31 cellular contexts compared by ENCODE assay signal in genomic region chr1:247496581-247497285, GRCh38. TPM values are rescaled to one million over a fixed set of nuclear protein-coding genes. Genes with fewer than 3 reads are reported as not detected.
DNase-seq lines count a peak whose midpoint lies in the region; ATAC-seq and TF ChIP-seq lines count a peak whose summit lies in the region.
"Had no signal": no experiment of that assay in that cellular context is flagged by ENCODE, and none has a peak within 500 bp of the region (broad histone marks: within the 10 kb centered on the region; RNA-seq: fewer than 3 reads in every experiment).

No MANE protein-coding gene starts in this region.

- no peak overlapping the region for H3K4ac ChIP-seq in mesendoderm (ENCODE audit: low read depth, low read length)

- H3K27ac Mint-ChIP-seq in activated T-helper 17 cell treated with anti-CD3 and anti-CD28 coated beads, Interleukin-2, amount 50 U/mL, for 72 hours: no peak overlapping the region
- H3K27ac Mint-ChIP-seq: activated CD8-positive, alpha-beta T cell treated with anti-CD3 and anti-CD28 coated beads for 36 hours; immature natural killer cell; naive thymus-derived CD4-positive, alpha-beta T cell had no signal

- peaks cover 23% of the 10 kb centered on the region for H3K27me3 Mint-ChIP-seq in activated T-helper 17 cell treated with anti-CD3 and anti-CD28 coated beads, Interleukin-2, amount 50 U/mL, for 72 hours

- no CpG with 5 or more reads among the region's 10 CpGs for WGBS in mesendoderm (ENCODE audit: extremely low coverage, insufficient coverage, low lambda C conversion rate)

- no peak overlapping the region for H4K5ac ChIP-seq in mesendoderm (ENCODE audit: low read length)

- no peak overlapping the region for H2BK15ac ChIP-seq in mesendoderm (replicated peaks; ENCODE audit: low read depth)

- H2AK5ac ChIP-seq in mesendoderm (ENCODE audit: low read length): no peak overlapping the region

- H3K4me3 ChIP-seq in mesendoderm (ENCODE audit: low read length): no peak overlapping the region
- H3K4me3 ChIP-seq: left ventricle myocardium inferior, psoas muscle, sigmoid colon, SK-N-MC, suprapubic skin had no signal

- no peak overlapping the region for H4K8ac ChIP-seq in mesendoderm (ENCODE audit: low read depth, low read length)

- DNase-seq in Daoy (ENCODE audit: low read depth) (peak; percentile 43), HT-29 (ENCODE audit: low spot score) (peak; percentile 77), mesendoderm (peak; percentile 5), activated T-cell treated with anti-CD3 and anti-CD28 coated beads for 4 hours (no peak)
- DNase-seq: activated CD4-positive, alpha-beta T cell treated with anti-CD3 and anti-CD28 coated beads for 1 hour; activated CD8-positive, alpha-beta T cell treated with anti-CD3 and anti-CD28 coated beads for 36 hours; activated gamma-delta T cell; DMS79 treated with DMSO at 0.1 percent for 48 hours; hypothalamus; immature natural killer cell; IMR-90; left ventricle myocardium inferior; naive thymus-derived CD4-positive, alpha-beta T cell; NCI-H1417 treated with DMSO at 0.1 percent for 48 hours; NCI-H2171 treated with DMSO at 0.1 percent for 48 hours; NCI-H524 treated with DMSO at 0.1 percent for 48 hours; psoas muscle; sigmoid colon; stimulated activated naive CD4-positive, alpha-beta T cell; T-helper 2 cell had no signal

- H3K18ac ChIP-seq in mesendoderm (ENCODE audit: low read length): no peak overlapping the region

- no peaks in the 10 kb centered on the region for H3K36me3 Mint-ChIP-seq in activated T-helper 17 cell treated with anti-CD3 and anti-CD28 coated beads, Interleukin-2, amount 50 U/mL, for 72 hours (ENCODE audit: low read depth)
- H3K36me3 Mint-ChIP-seq: immature natural killer cell; naive thymus-derived CD4-positive, alpha-beta T cell had no signal

- peak; percentile 24; the same call in 2 of the 3 replicates for ATAC-seq in SK-N-SH treated with all-trans-retinoic acid at 6 μM for 48 hours
- ATAC-seq in HG03175 (IDR thresholded peaks at IDR 0.05; ENCODE audit: unreplicated experiment): no peak
- ATAC-seq in GM21825 (IDR thresholded peaks at IDR 0.05; ENCODE audit: unreplicated experiment): no peak
- ATAC-seq in activated T-helper 17 cell treated with anti-CD3 and anti-CD28 coated beads, Interleukin-2, amount 50 U/mL, for 72 hours (replicated peaks): no peak
- ATAC-seq: activated CD8-positive, alpha-beta T cell treated with anti-CD3 and anti-CD28 coated beads for 36 hours; naive thymus-derived CD4-positive, alpha-beta T cell; psoas muscle had no signal

- no peaks in the 10 kb centered on the region for H3K4me1 ChIP-seq in mesendoderm (ENCODE audit: control insufficient read depth, low read depth, low read length)
- H3K4me1 ChIP-seq: left ventricle myocardium inferior, psoas muscle, sigmoid colon, suprapubic skin had no signal

- H3K27ac ChIP-seq in mesendoderm (ENCODE audit: low read depth, low read length): no peak overlapping the region
- H3K27ac ChIP-seq: left ventricle myocardium inferior, psoas muscle, sigmoid colon, SK-N-MC, suprapubic skin had no signal

- H3K36me3 ChIP-seq in mesendoderm (ENCODE audit: control insufficient read depth, insufficient read depth, low read length): no peaks in the 10 kb centered on the region
- H3K36me3 ChIP-seq: left ventricle myocardium inferior, sigmoid colon, suprapubic skin had no signal

- H2BK120ac ChIP-seq in mesendoderm (ENCODE audit: low read depth, low read length): no peak overlapping the region

- no peaks in the 10 kb centered on the region for H3K27me3 ChIP-seq in mesendoderm (ENCODE audit: insufficient read depth, low read length, poor library complexity)
- H3K27me3 ChIP-seq: sigmoid colon had no signal

- no peaks in the 10 kb centered on the region for H3K79me1 ChIP-seq in mesendoderm (ENCODE audit: low read length)

- H3K23ac ChIP-seq in mesendoderm (ENCODE audit: low read length): no peak overlapping the region

- H2BK5ac ChIP-seq in mesendoderm (ENCODE audit: low read length): no peak overlapping the region

- H3K9ac ChIP-seq in mesendoderm (ENCODE audit: low read length): no peak overlapping the region

- no peak overlapping the region for H3K56ac ChIP-seq in mesendoderm (ENCODE audit: low read length)

- no peaks in the 10 kb centered on the region for H3K79me2 ChIP-seq in mesendoderm (ENCODE audit: control insufficient read depth, insufficient read depth, low read length)

- no peaks in the 10 kb centered on the region for H3K4me1 Mint-ChIP-seq in activated T-helper 17 cell treated with anti-CD3 and anti-CD28 coated beads, Interleukin-2, amount 50 U/mL, for 72 hours
- H3K4me1 Mint-ChIP-seq: central memory CD8-positive, alpha-beta T cell; immature natural killer cell had no signal

- H3K9me3 Mint-ChIP-seq in activated T-helper 17 cell treated with anti-CD3 and anti-CD28 coated beads, Interleukin-2, amount 50 U/mL, for 72 hours: no peaks in the 10 kb centered on the region
- H3K9me3 Mint-ChIP-seq: activated CD8-positive, alpha-beta T cell treated with anti-CD3 and anti-CD28 coated beads for 36 hours; central memory CD8-positive, alpha-beta T cell; immature natural killer cell had no signal

- H3K4me2 ChIP-seq in mesendoderm (ENCODE audit: low read length): no peak overlapping the region

- no peak overlapping the region for H3K4me3 Mint-ChIP-seq in activated T-helper 17 cell treated with anti-CD3 and anti-CD28 coated beads, Interleukin-2, amount 50 U/mL, for 72 hours
- H3K4me3 Mint-ChIP-seq: activated CD8-positive, alpha-beta T cell treated with anti-CD3 and anti-CD28 coated beads for 36 hours; central memory CD8-positive, alpha-beta T cell; immature natural killer cell; naive thymus-derived CD4-positive, alpha-beta T cell had no signal

TF ChIP-seq in SK-N-SH treated with all-trans-retinoic acid at 6 μM for 48 hours, 23 proteins besides CTCF, POLR2A, EP300 and RAD21:
- no peak for TF ChIP-seq ZFP30 (CRISPR knock-in tag; IDR thresholded peaks at IDR 0.05)
- TF ChIP-seq SNAI2 (CRISPR knock-in tag; IDR thresholded peaks at IDR 0.05): no peak
- TF ChIP-seq ISL1 (CRISPR knock-in tag; IDR thresholded peaks at IDR 0.05): no peak

RNA-seq across cellular contexts. Expression of gene OR2B11, which starts 38.8 kb away (rescaled TPM):
- not detected in 2 replicates for total RNA-seq in Daoy (2014; rRNA removed; shearing (Covaris generic))
- not detected in 2 replicates for total RNA-seq in HT-29 (2014; rRNA removed; shearing (Covaris generic))
- polyA plus RNA-seq in mesendoderm (2013, experiment 1 of 2): not detected
- not detected for polyA plus RNA-seq in mesendoderm (2013, experiment 2 of 2)
- total RNA-seq in activated T-helper 17 cell treated with anti-CD3 and anti-CD28 coated beads, Interleukin-2, amount 50 U/mL, for 72 hours: not detected
- total RNA-seq: activated CD8-positive, alpha-beta T cell treated with anti-CD3 and anti-CD28 coated beads for 36 hours; dermis microvascular lymphatic vessel endothelial cell; fibroblast of lung; H1; IMR-90; left ventricle myocardium inferior; naive thymus-derived CD4-positive, alpha-beta T cell; psoas muscle; sigmoid colon; suprapubic skin had no signal
- polyA plus RNA-seq: BJ, fibroblast of lung, H1, immature natural killer cell, IMR-90, psoas muscle had no signal

RNA-seq across cellular contexts. Expression of gene OR2C3, which starts 39.5 kb away (rescaled TPM):
- total RNA-seq in Daoy (2014; rRNA removed; shearing (Covaris generic)): 0.11 TPM in 1 of 2 replicates, not detected in the other
- total RNA-seq in HT-29 (2014; rRNA removed; shearing (Covaris generic)): not detected in 2 replicates
- polyA plus RNA-seq in mesendoderm (2013, experiment 1 of 2): not detected
- not detected for polyA plus RNA-seq in mesendoderm (2013, experiment 2 of 2)
- not detected for total RNA-seq in activated T-helper 17 cell treated with anti-CD3 and anti-CD28 coated beads, Interleukin-2, amount 50 U/mL, for 72 hours
- total RNA-seq: dermis microvascular lymphatic vessel endothelial cell, fibroblast of lung, H1, IMR-90, left ventricle myocardium inferior, psoas muscle, sigmoid colon, suprapubic skin had no signal
- polyA plus RNA-seq: BJ; fibroblast of lung; H1; immature natural killer cell; IMR-90; naive thymus-derived CD4-positive, alpha-beta T cell; sigmoid colon had no signal

RNA-seq across cellular contexts. Expression of gene GCSAML, which starts 52.2 kb away (rescaled TPM):
- 2.7 and 3.8 TPM in 2 replicates for total RNA-seq in Daoy (2014; rRNA removed; shearing (Covaris generic))
- not detected in 2 replicates for total RNA-seq in HT-29 (2014; rRNA removed; shearing (Covaris generic))
- not detected for polyA plus RNA-seq in mesendoderm (2013, experiment 1 of 2)
- polyA plus RNA-seq in mesendoderm (2013, experiment 2 of 2): not detected
- total RNA-seq in activated T-helper 17 cell treated with anti-CD3 and anti-CD28 coated beads, Interleukin-2, amount 50 U/mL, for 72 hours: 1 to 10 TPM in 1 of 2 donors, not detected in 1; 1.1 TPM
- total RNA-seq: dermis microvascular lymphatic vessel endothelial cell, fibroblast of lung, H1, IMR-90, suprapubic skin had no signal
- polyA plus RNA-seq: BJ, fibroblast of lung, H1, IMR-90 had no signal
